Comparison of ENCODE assay signal across 15 cellular contexts in the genomic region with DNA sequence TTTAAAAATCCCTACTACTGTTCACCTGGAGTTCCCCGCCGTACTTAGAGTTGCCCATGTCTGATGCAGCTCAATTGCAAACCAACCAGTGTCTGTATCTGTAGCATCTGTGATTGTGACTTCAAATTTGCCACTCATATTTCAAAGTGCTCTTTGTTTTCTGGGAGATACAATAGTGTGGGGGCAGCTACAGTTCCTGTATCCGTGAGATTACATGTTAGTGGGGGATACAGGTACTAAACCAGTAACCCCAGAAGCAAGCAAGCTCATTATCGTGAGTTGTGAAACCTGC.
"Had no signal": no experiment of that assay in that cellular context is flagged by ENCODE, and none has a peak within 500 bp of the region (broad histone marks: within the 10 kb centered on the region; RNA-seq: fewer than 3 reads in every experiment).

No MANE protein-coding gene starts in this region.

- FAIRE-seq: urothelium cell line had no signal

- H3K27ac ChIP-seq: cardiac muscle cell, epithelial cell of prostate, hepatocyte, right atrium auricular region, thyroid gland had no signal

- H3K9me3 Mint-ChIP-seq: activated naive CD8-positive, alpha-beta T cell treated with anti-CD3 and anti-CD28 coated beads for 36 hours; activated T-helper 1 cell treated with anti-CD3 and anti-CD28 coated beads, Interleukin-12 subunit alpha, Interleukin-12 subunit beta, Interleukin-2, Interleukin-4 antibody, amounts not matched to agents 30 ng/mL and 10 ng/mL and 1 ng/mL, durations not matched to agents 14 hours and 24 hours and 36 hours; effector memory CD8-positive, alpha-beta T cell; neural crest cell had no signal

- H3K36me3 ChIP-seq: cardiac muscle cell, prostate gland, right atrium auricular region, thyroid gland had no signal

- H3K36me3 Mint-ChIP-seq: activated naive CD8-positive, alpha-beta T cell treated with anti-CD3 and anti-CD28 coated beads for 36 hours had no signal

- H3K27ac Mint-ChIP-seq: activated naive CD8-positive, alpha-beta T cell treated with anti-CD3 and anti-CD28 coated beads for 36 hours; activated T-helper 1 cell treated with anti-CD3 and anti-CD28 coated beads, Interleukin-12 subunit alpha, Interleukin-12 subunit beta, Interleukin-2, Interleukin-4 antibody, amounts not matched to agents 30 ng/mL and 10 ng/mL and 1 ng/mL, durations not matched to agents 14 hours and 24 hours and 36 hours; effector memory CD8-positive, alpha-beta T cell had no signal

- H3K4me1 ChIP-seq: prostate gland, thyroid gland had no signal

- H3K27me3 ChIP-seq: cardiac muscle cell, hepatocyte, right atrium auricular region, thyroid gland had no signal

- ATAC-seq: effector memory CD8-positive, alpha-beta T cell had no signal

- H3K4me3 ChIP-seq: cardiac muscle cell, hepatocyte, prostate gland, right atrium auricular region, thyroid gland had no signal

- H3K79me2 ChIP-seq: hepatocyte had no signal

- H2AFZ ChIP-seq: hepatocyte had no signal

- H3K9me3 ChIP-seq: prostate gland, right atrium auricular region, thyroid gland had no signal

- H3K4me2 ChIP-seq: hepatocyte had no signal

- H3K4me1 Mint-ChIP-seq: activated naive CD8-positive, alpha-beta T cell treated with anti-CD3 and anti-CD28 coated beads for 36 hours; neural crest cell had no signal

- H3K4me3 Mint-ChIP-seq: activated naive CD8-positive, alpha-beta T cell treated with anti-CD3 and anti-CD28 coated beads for 36 hours; activated T-helper 1 cell treated with anti-CD3 and anti-CD28 coated beads, Interleukin-12 subunit alpha, Interleukin-12 subunit beta, Interleukin-2, Interleukin-4 antibody, amounts not matched to agents 30 ng/mL and 10 ng/mL and 1 ng/mL, durations not matched to agents 14 hours and 24 hours and 36 hours; effector memory CD8-positive, alpha-beta T cell; neural crest cell had no signal

- DNase-seq: activated naive CD4-positive, alpha-beta T cell; activated naive CD8-positive, alpha-beta T cell treated with anti-CD3 and anti-CD28 coated beads for 36 hours; activated T-cell treated with anti-CD3 and anti-CD28 coated beads for 4 hours; amniotic stem cell; effector memory CD8-positive, alpha-beta T cell; stimulated activated naive CD4-positive, alpha-beta T cell treated with Interleukin-2 at 50 U/mL for 16 hours had no signal
